Comparison of ENCODE assay signal across 22 cellular contexts in genomic region chr6:5141046-5141445, GRCh38.
"Had no signal": no experiment of that assay in that cellular context is flagged by ENCODE, and none has a peak within 500 bp of the region (broad histone marks: within the 10 kb centered on the region; RNA-seq: fewer than 3 reads in every experiment).

No MANE protein-coding gene starts in this region.

- H3K4me3 Mint-ChIP-seq: activated CD4-positive, alpha-beta T cell treated with anti-CD3 and anti-CD28 coated beads for 36 hours; activated CD8-positive, alpha-beta T cell treated with anti-CD3 and anti-CD28 coated beads for 36 hours; activated naive CD8-positive, alpha-beta T cell; nephron; T-helper 1 cell treated with Interleukin-12 subunit alpha and Interleukin-12 subunit beta and Interleukin-4 antibody, amounts not matched to agents 30 μg/mL and 1 μg/mL, for 36 hours had no signal

- H3K4me3 ChIP-seq: left lung, skin epidermis had no signal

- H3K9me3 Mint-ChIP-seq: activated CD8-positive, alpha-beta T cell treated with anti-CD3 and anti-CD28 coated beads for 36 hours; nephron; T-helper 1 cell treated with Interleukin-12 subunit alpha and Interleukin-12 subunit beta and Interleukin-4 antibody, amounts not matched to agents 30 μg/mL and 1 μg/mL, for 36 hours had no signal

- H3K27ac ChIP-seq: left lung, skin epidermis, WERI-Rb-1 had no signal

- H3K4me1 Mint-ChIP-seq: activated CD4-positive, alpha-beta T cell treated with anti-CD3 and anti-CD28 coated beads for 36 hours had no signal

- H3K27ac Mint-ChIP-seq: activated CD4-positive, alpha-beta T cell treated with anti-CD3 and anti-CD28 coated beads for 36 hours; activated CD8-positive, alpha-beta T cell treated with anti-CD3 and anti-CD28 coated beads for 36 hours; activated naive CD8-positive, alpha-beta T cell; nephron; progenitor cell of endocrine pancreas; T-helper 1 cell treated with Interleukin-12 subunit alpha and Interleukin-12 subunit beta and Interleukin-4 antibody, amounts not matched to agents 30 μg/mL and 1 μg/mL, for 36 hours had no signal

- H3K27me3 Mint-ChIP-seq: activated CD4-positive, alpha-beta T cell treated with anti-CD3 and anti-CD28 coated beads for 36 hours; activated CD8-positive, alpha-beta T cell treated with anti-CD3 and anti-CD28 coated beads for 36 hours; activated naive CD8-positive, alpha-beta T cell; progenitor cell of endocrine pancreas had no signal

- FAIRE-seq: colon, keratinocyte had no signal

- H3K9me3 ChIP-seq: left lung had no signal

- H3K36me3 ChIP-seq: left lung had no signal

- DNase-seq: activated CD4-positive, alpha-beta T cell treated with anti-CD3 and anti-CD28 coated beads for 36 hours; activated CD8-positive, alpha-beta memory T cell treated with anti-CD3 and anti-CD28 coated beads, Interleukin-2, amount 50 U/mL, for 4 hours; activated CD8-positive, alpha-beta T cell treated with anti-CD3 and anti-CD28 coated beads for 36 hours; activated gamma-delta T cell treated with Interleukin-2 at 50 U/mL for 16 hours; amniotic stem cell; caudate nucleus; left lung; nucleus accumbens; right cardiac atrium; stimulated activated CD4-positive, alpha-beta T cell treated with anti-CD3 and anti-CD28 coated beads, Interleukin-15, amount 100 ng/mL, for 24 hours; stimulated activated CD4-positive, alpha-beta T cell treated with anti-CD3 and anti-CD28 coated beads, Interleukin-4, amount 100 ng/mL, for 24 hours; stimulated activated naive CD8-positive, alpha-beta T cell treated with anti-CD3 and anti-CD28 coated beads, Interleukin-15, Interleukin-2, amounts not matched to agents 100 U/mL and 50 U/mL, for 24 hours; trophoblast cell; WERI-Rb-1 had no signal

- H3K27me3 ChIP-seq: left lung had no signal

- ATAC-seq: activated CD4-positive, alpha-beta T cell treated with anti-CD3 and anti-CD28 coated beads for 36 hours; activated CD8-positive, alpha-beta T cell treated with anti-CD3 and anti-CD28 coated beads for 36 hours; esophagus mucosa; right cardiac atrium; stimulated activated naive CD8-positive, alpha-beta T cell treated with anti-CD3 and anti-CD28 coated beads, Interleukin-15, Interleukin-2, amounts not matched to agents 100 U/mL and 50 U/mL, for 24 hours had no signal
